In the genomic region with DNA sequence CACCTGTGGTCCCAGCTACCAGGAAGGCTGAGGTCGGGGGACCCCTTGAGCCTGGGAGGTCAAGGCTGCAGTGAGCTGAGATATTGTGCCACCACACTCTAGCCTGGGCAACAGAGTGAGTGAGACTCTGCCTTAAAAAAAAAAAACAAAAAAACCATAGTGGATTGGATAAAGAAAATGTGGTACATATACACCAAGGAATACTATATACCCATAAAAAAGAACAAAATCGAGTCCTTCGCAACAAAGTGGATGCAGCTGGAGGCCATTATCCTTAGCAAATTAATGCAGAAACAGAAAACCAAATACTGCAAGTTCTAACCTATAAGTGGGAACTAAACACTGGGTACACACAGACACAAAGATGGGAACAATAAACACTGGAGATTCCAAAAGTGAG, we compare ENCODE assay signal across 29 cellular contexts.
"Had no signal": no experiment of that assay in that cellular context is flagged by ENCODE, and none has a peak within 500 bp of the region (broad histone marks: within the 10 kb centered on the region; RNA-seq: fewer than 3 reads in every experiment).

No MANE protein-coding gene starts in this region.

- H3K4me3 ChIP-seq: stomach, suprapubic skin, testis, thoracic aorta, thyroid gland, tibial artery, tibial nerve, transverse colon, upper lobe of left lung, upper lobe of right lung, uterus, vagina had no signal

- H3K9me3 Mint-ChIP-seq: stimulated activated effector memory CD8-positive, alpha-beta T cell treated with anti-CD3 and anti-CD28 coated beads, Interleukin-12 subunit alpha, Interleukin-12 subunit beta, amount 100 ng/mL, for 72 hours; stimulated activated memory B cell treated with anti-CD40 and anti-IgM and Interleukin-4, amounts not matched to agents 10 μg/mL and 1 μg/mL and 100 μg/mL, for 72 hours; stimulated activated naive B cell treated with anti-CD40 and anti-IgM and Interleukin-4, amounts not matched to agents 10 μg/mL and 1 μg/mL and 100 μg/mL, for 72 hours; stimulated activated naive CD8-positive, alpha-beta T cell treated with anti-CD3 and anti-CD28 coated beads, Interleukin-15, amount 100 ng/mL, for 72 hours; stimulated activated naive CD8-positive, alpha-beta T cell treated with anti-CD3 and anti-CD28 coated beads, Interleukin-15, Interleukin-2, amounts not matched to agents 100 ng/mL and 50 ng/mL, for 24 hours; type B pancreatic cell had no signal

- DNase-seq: stimulated activated CD4-positive, alpha-beta T cell treated with anti-CD3 and anti-CD28 coated beads, Interleukin-2, amount 100 ng/mL, for 48 hours; stimulated activated CD4-positive, alpha-beta T cell treated with anti-CD3 and anti-CD28 coated beads, Interleukin-4, amount 100 ng/mL, for 1 hour; stimulated activated CD4-positive, alpha-beta T cell treated with anti-CD3 and anti-CD28 coated beads, Interleukin-4, amount 100 ng/mL, for 24 hours; stimulated activated CD4-positive, alpha-beta T cell treated with anti-CD3 and anti-CD28 coated beads, Interleukin-4, amount 100 ng/mL, for 4 hours; stimulated activated CD8-positive, alpha-beta memory T cell treated with anti-CD3 and anti-CD28 coated beads, Interleukin-4, amount 100 ng/mL, for 48 hours; stimulated activated naive B cell treated with anti-CD40 and anti-IgM and Interleukin-4, amounts not matched to agents 10 μg/mL and 1 μg/mL and 100 μg/mL, for 72 hours; stimulated activated naive CD4-positive, alpha-beta T cell; stimulated activated naive CD4-positive, alpha-beta T cell treated with Interleukin-2 at 50 U/mL for 16 hours; stimulated activated naive CD8-positive, alpha-beta T cell treated with anti-CD3 and anti-CD28 coated beads, Interleukin-15, amount 100 ng/mL, for 72 hours; stimulated activated naive CD8-positive, alpha-beta T cell treated with anti-CD3 and anti-CD28 coated beads, Interleukin-15, Interleukin-2, amounts not matched to agents 100 U/mL and 50 U/mL, for 24 hours; stomach; substantia nigra; testis; thyroid gland; tibial artery; transverse colon; trophoblast cell; upper lobe of left lung; upper lobe of right lung; uterus had no signal

- H3K4me3 Mint-ChIP-seq: stimulated activated effector memory CD8-positive, alpha-beta T cell treated with anti-CD3 and anti-CD28 coated beads, Interleukin-12 subunit alpha, Interleukin-12 subunit beta, amount 100 ng/mL, for 72 hours; stimulated activated memory B cell treated with anti-CD40 and anti-IgM and Interleukin-4, amounts not matched to agents 10 μg/mL and 1 μg/mL and 100 μg/mL, for 72 hours; stimulated activated naive B cell treated with anti-CD40 and anti-IgM and Interleukin-4, amounts not matched to agents 10 μg/mL and 1 μg/mL and 100 μg/mL, for 72 hours; stimulated activated naive CD8-positive, alpha-beta T cell treated with anti-CD3 and anti-CD28 coated beads, Interleukin-15, amount 100 ng/mL, for 72 hours; stimulated activated naive CD8-positive, alpha-beta T cell treated with anti-CD3 and anti-CD28 coated beads, Interleukin-15, Interleukin-2, amounts not matched to agents 100 ng/mL and 50 ng/mL, for 24 hours; type B pancreatic cell had no signal

- H3K36me3 ChIP-seq: thoracic aorta, thyroid gland, uterus had no signal

- H3K4me1 ChIP-seq: stomach, suprapubic skin, testis, tibial artery, tibial nerve, transverse colon, upper lobe of left lung, upper lobe of right lung, uterus, vagina had no signal

- H3K27ac ChIP-seq: stomach, suprapubic skin, testis, thoracic aorta, thyroid gland, tibial artery, tibial nerve, transverse colon, upper lobe of left lung, upper lobe of right lung, uterus, vagina had no signal

- H3K27ac Mint-ChIP-seq: stimulated activated effector memory CD8-positive, alpha-beta T cell treated with anti-CD3 and anti-CD28 coated beads, Interleukin-12 subunit alpha, Interleukin-12 subunit beta, amount 100 ng/mL, for 72 hours; stimulated activated memory B cell treated with anti-CD40 and anti-IgM and Interleukin-4, amounts not matched to agents 10 μg/mL and 1 μg/mL and 100 μg/mL, for 72 hours; stimulated activated naive B cell treated with anti-CD40 and anti-IgM and Interleukin-4, amounts not matched to agents 10 μg/mL and 1 μg/mL and 100 μg/mL, for 72 hours; stimulated activated naive CD8-positive, alpha-beta T cell treated with anti-CD3 and anti-CD28 coated beads, Interleukin-15, amount 100 ng/mL, for 72 hours; stimulated activated naive CD8-positive, alpha-beta T cell treated with anti-CD3 and anti-CD28 coated beads, Interleukin-15, Interleukin-2, amounts not matched to agents 100 ng/mL and 50 ng/mL, for 24 hours; type B pancreatic cell had no signal

- H3K27me3 Mint-ChIP-seq: stimulated activated memory B cell treated with anti-CD40 and anti-IgM and Interleukin-4, amounts not matched to agents 10 μg/mL and 1 μg/mL and 100 μg/mL, for 72 hours; stimulated activated naive B cell treated with anti-CD40 and anti-IgM and Interleukin-4, amounts not matched to agents 10 μg/mL and 1 μg/mL and 100 μg/mL, for 72 hours; stimulated activated naive CD8-positive, alpha-beta T cell treated with anti-CD3 and anti-CD28 coated beads, Interleukin-15, amount 100 ng/mL, for 72 hours; stimulated activated naive CD8-positive, alpha-beta T cell treated with anti-CD3 and anti-CD28 coated beads, Interleukin-15, Interleukin-2, amounts not matched to agents 100 ng/mL and 50 ng/mL, for 24 hours; type B pancreatic cell had no signal

- H3K4me1 Mint-ChIP-seq: stimulated activated effector memory CD8-positive, alpha-beta T cell treated with anti-CD3 and anti-CD28 coated beads, Interleukin-12 subunit alpha, Interleukin-12 subunit beta, amount 100 ng/mL, for 72 hours; stimulated activated memory B cell treated with anti-CD40 and anti-IgM and Interleukin-4, amounts not matched to agents 10 μg/mL and 1 μg/mL and 100 μg/mL, for 72 hours; stimulated activated naive B cell treated with anti-CD40 and anti-IgM and Interleukin-4, amounts not matched to agents 10 μg/mL and 1 μg/mL and 100 μg/mL, for 72 hours; stimulated activated naive CD8-positive, alpha-beta T cell treated with anti-CD3 and anti-CD28 coated beads, Interleukin-15, amount 100 ng/mL, for 72 hours had no signal

- H3K27me3 ChIP-seq: stomach, suprapubic skin, testis, thyroid gland, tibial artery, tibial nerve, transverse colon, upper lobe of left lung, upper lobe of right lung, uterus, vagina had no signal

- H3K9me3 ChIP-seq: stomach, suprapubic skin, testis, thoracic aorta, thyroid gland, tibial artery, tibial nerve, transverse colon, upper lobe of left lung, upper lobe of right lung, uterus, vagina had no signal

- ATAC-seq: stimulated activated effector memory CD8-positive, alpha-beta T cell treated with anti-CD3 and anti-CD28 coated beads, Interleukin-12 subunit alpha, Interleukin-12 subunit beta, amount 100 ng/mL, for 72 hours; stimulated activated memory B cell treated with anti-CD40 and anti-IgM and Interleukin-4, amounts not matched to agents 10 μg/mL and 1 μg/mL and 100 μg/mL, for 72 hours; stimulated activated naive B cell treated with anti-CD40 and anti-IgM and Interleukin-4, amounts not matched to agents 10 μg/mL and 1 μg/mL and 100 μg/mL, for 72 hours; stimulated activated naive CD8-positive, alpha-beta T cell treated with anti-CD3 and anti-CD28 coated beads, Interleukin-15, amount 100 ng/mL, for 72 hours; stimulated activated naive CD8-positive, alpha-beta T cell treated with anti-CD3 and anti-CD28 coated beads, Interleukin-15, Interleukin-2, amounts not matched to agents 100 U/mL and 50 U/mL, for 24 hours; upper lobe of right lung had no signal

- FAIRE-seq: urothelium cell line had no signal
